In genomic region chr15:23647001-23647295, GRCh38 we compare ENCODE assay signal across 20 cellular contexts. TPM values are rescaled to one million over a fixed set of nuclear protein-coding genes. Genes with fewer than 3 reads are reported as not detected.
A peak's percentile ranks its signal among the peaks of the same experiment; 100 is the strongest.
DNase-seq lines count a peak whose midpoint lies in the region; ATAC-seq, FAIRE-seq and TF ChIP-seq lines count a peak whose summit lies in the region.
"Had no signal": no experiment of that assay in that cellular context is flagged by ENCODE, and none has a peak within 500 bp of the region (broad histone marks: within the 10 kb centered on the region; RNA-seq: fewer than 3 reads in every experiment).

No MANE protein-coding gene starts in this region.

- H3K9me3 Mint-ChIP-seq in nephron = peaks cover 2% of the 10 kb centered on the region
- H3K9me3 Mint-ChIP-seq: activated CD8-positive, alpha-beta T cell treated with anti-CD3 and anti-CD28 coated beads for 36 hours; CD8-positive, alpha-beta T cell; naive thymus-derived CD4-positive, alpha-beta T cell had no signal

- H3K56ac ChIP-seq in H1 (replicated peaks; ENCODE audit: insufficient read length, low read depth, low read length) = no peak overlapping the region

- H3K9ac ChIP-seq in SK-N-SH = no peak overlapping the region
- H3K9ac ChIP-seq in H1 (replicated peaks in 1 of 4; ENCODE audit: extremely low read depth in 1 of 4, low read depth in 3 of 4, low read length in 3 of 4) = no peak overlapping the region
- H3K9ac ChIP-seq in PC-3 (ENCODE audit: low read length) = no peak overlapping the region

- TF ChIP-seq EP300 in SK-N-SH (IDR thresholded peaks at IDR 0.05; ENCODE audit: borderline replicate concordance in 1 of 2, low read depth in 1 of 2, low read length in 1 of 2) (no peak), H1 (IDR thresholded peaks at IDR 0.05; ENCODE audit: borderline replicate concordance in 1 of 2, low read depth in 2 of 2, low read length in 2 of 2) (no peak), suprapubic skin (IDR thresholded peaks at IDR 0.05) (no peak)

- no peak overlapping the region for H2BK15ac ChIP-seq in H1 (ENCODE audit: low read length)

- H2BK20ac ChIP-seq in H1 (ENCODE audit: low read length) = no peak overlapping the region

- no peak for TF ChIP-seq POLR2A in H1 (IDR thresholded peaks at IDR 0.05; ENCODE audit: control extremely low read depth in 1 of 2, low read depth in 2 of 2, low read length in 2 of 2)
- no peak for TF ChIP-seq POLR2A in suprapubic skin (IDR thresholded peaks at IDR 0.05)

- H3K27ac Mint-ChIP-seq in nephron = no peak overlapping the region
- H3K27ac Mint-ChIP-seq: activated CD8-positive, alpha-beta T cell treated with anti-CD3 and anti-CD28 coated beads for 36 hours; CD8-positive, alpha-beta T cell; naive thymus-derived CD4-positive, alpha-beta T cell had no signal

- no peak overlapping the region for H2BK5ac ChIP-seq in H1 (ENCODE audit: low read depth, low read length)

- H3K14ac ChIP-seq in H1 (ENCODE audit: insufficient read length) = no peak overlapping the region

- WGBS in SK-N-SH (ENCODE audit: low lambda C conversion rate) = 31% methylated on average over 15 of the region's 17 CpGs
- WGBS in H1 (ENCODE audit: extremely low coverage in 1 of 2, insufficient coverage in 1 of 2, insufficient read length in 1 of 2, insufficient replicate concordance in 2 of 2, low coverage in 1 of 2, low lambda C conversion rate in 2 of 2, missing lambda C conversion rate in 1 of 2), 2 experiments = 38% methylated on average over 3 of the region's 17 CpGs; no CpG with 5 or more reads in 1 of the 2 experiments
- WGBS in suprapubic skin = 57% methylated on average over 16 of the region's 17 CpGs

- peak overlapping the region; percentile 79 to 81 (median 81) for H3K4me3 Mint-ChIP-seq in nephron
- H3K4me3 Mint-ChIP-seq: activated CD8-positive, alpha-beta T cell treated with anti-CD3 and anti-CD28 coated beads for 36 hours; CD8-positive, alpha-beta T cell had no signal

- no peak for FAIRE-seq in H1 (lab: Jason Lieb, UNC)

- H3K4me3 ChIP-seq in SK-N-SH (ENCODE audit: low read depth in 2 of 2, low read length in 1 of 2) (peak overlapping the region in 1 of 2 experiments; percentile 61; a peak in 3 of 4 replicates), H1 (ENCODE audit: extremely low read depth in 1 of 4, insufficient read depth in 2 of 4, low read depth in 3 of 4, low read length in 4 of 4) (peak overlapping the region; percentile 60 to 83 (median 68); a peak in 7 of 8 replicates), suprapubic skin (peak overlapping the region; percentile 35), PC-3 (ENCODE audit: low read length) (no peak overlapping the region)
- H3K4me3 ChIP-seq: HAP-1, right lobe of liver had no signal

- H3K9me3 ChIP-seq in SK-N-SH (no peaks in the 10 kb centered on the region), H1 (ENCODE audit: insufficient read depth in 2 of 2, low read depth in 1 of 2, low read length in 1 of 2) (peaks cover 0 to 50% of the 10 kb centered on the region in 2 experiments; a peak in 2 of 4 replicates), suprapubic skin (no peaks in the 10 kb centered on the region), PC-3 (ENCODE audit: low read length) (no peaks in the 10 kb centered on the region)
- H3K9me3 ChIP-seq: HAP-1, right lobe of liver had no signal

- H3K4ac ChIP-seq in H1 (replicated peaks; ENCODE audit: insufficient read length, low read depth, low read length) = no peak overlapping the region

- no peaks in the 10 kb centered on the region for H3K4me1 ChIP-seq in SK-N-SH (ENCODE audit: control insufficient read depth in 1 of 2, insufficient read depth in 2 of 2, low read depth in 1 of 2, low read length in 1 of 2)
- H3K4me1 ChIP-seq in H1 (replicated peaks in 1 of 4; ENCODE audit: control insufficient read depth in 3 of 4, insufficient read depth in 4 of 4, low read length in 3 of 4) = no peaks in the 10 kb centered on the region; a peak in 4 of 7 replicates
- H3K4me1 ChIP-seq in suprapubic skin = no peaks in the 10 kb centered on the region
- no peaks in the 10 kb centered on the region for H3K4me1 ChIP-seq in PC-3 (ENCODE audit: insufficient read depth, low read length)
- H3K4me1 ChIP-seq: HAP-1, Peyer's patch, right lobe of liver had no signal

- no peak overlapping the region for H2AFZ ChIP-seq in SK-N-SH (ENCODE audit: low read depth)
- no peak overlapping the region for H2AFZ ChIP-seq in H1 (ENCODE audit: low read length)
- H2AFZ ChIP-seq in PC-3 (ENCODE audit: low read length) = no peak overlapping the region

- peaks cover 4% of the 10 kb centered on the region; the same call in 1 of the 2 replicates for H3K23me2 ChIP-seq in H1 (ENCODE audit: low read depth, low read length)

- TF ChIP-seq CTCF in SK-N-SH (IDR thresholded peaks at IDR 0.05) (no peak), H1 (IDR thresholded peaks at IDR 0.05; ENCODE audit: control extremely low read depth in 1 of 3, insufficient read depth in 1 of 3, low read depth in 1 of 3, low read length in 3 of 3) (no peak), nephron (IDR thresholded peaks at IDR 0.05; ENCODE audit: unreplicated experiment in 3 of 3) (no peak), suprapubic skin (IDR thresholded peaks at IDR 0.05) (no peak), PC-3 (conservative IDR thresholded peaks at IDR 0.05; ENCODE audit: low read depth, low read length) (no peak)

- no peaks in the 10 kb centered on the region for H3K36me3 Mint-ChIP-seq in nephron (ENCODE audit: low read depth)
- H3K36me3 Mint-ChIP-seq: CD8-positive, alpha-beta T cell; naive thymus-derived CD4-positive, alpha-beta T cell had no signal

- H3K23ac ChIP-seq in H1 (ENCODE audit: insufficient read length) = no peak overlapping the region

- peak overlapping the region; percentile 79 for H3K4me2 ChIP-seq in SK-N-SH
- H3K4me2 ChIP-seq in H1 (ENCODE audit: insufficient read depth in 1 of 2, low read depth in 2 of 2, low read length in 2 of 2) = peak overlapping the region; percentile 71 to 89
- H3K4me2 ChIP-seq in PC-3 (ENCODE audit: low read length) = no peak overlapping the region

- H3F3A ChIP-seq in SK-N-SH (replicated peaks; ENCODE audit: insufficient read depth) (no peaks in the 10 kb centered on the region), PC-3 (ENCODE audit: low read length, unreplicated experiment) (no peaks in the 10 kb centered on the region)

- H3K36me3 ChIP-seq in SK-N-SH (replicated peaks in 1 of 2; ENCODE audit: control insufficient read depth in 1 of 2, insufficient read depth in 2 of 2, low read length in 1 of 2) (no peaks in the 10 kb centered on the region), H1 (ENCODE audit: control insufficient read depth in 2 of 4, insufficient read depth in 4 of 4, low read length in 3 of 4) (peaks cover 0 to 3% (median 0%) of the 10 kb centered on the region in 4 experiments; a peak in 1 of 8 replicates), suprapubic skin (no peaks in the 10 kb centered on the region), PC-3 (ENCODE audit: low read depth, low read length) (no peaks in the 10 kb centered on the region)
- H3K36me3 ChIP-seq: HAP-1, Peyer's patch, right lobe of liver had no signal

- H4K5ac ChIP-seq in H1 (ENCODE audit: insufficient read length, low read depth, low read length) = no peak overlapping the region

- H3K27me3 Mint-ChIP-seq in nephron (ENCODE audit: low read depth) = no peaks in the 10 kb centered on the region

- POLR2A ChIA-PET in SK-N-SH (lab: Yijun Ruan, JAX) (interaction anchor here (0.7 kb wide), 1 partner anchor 10 kb away, joined by 3 read pairs; no protein-coding TSS in a partner anchor), H1 (lab: Charles Lee; ENCODE audit: partially characterized antibody) (no interaction called here), PC-3 (lab: Charles Lee; ENCODE audit: unreplicated experiment) (no interaction called here)

- CTCF ChIA-PET in SK-N-SH (lab: Yijun Ruan, JAX) (interaction anchor here (1.0 kb wide), 1 partner anchor 18 kb away, joined by 4 read pairs; no protein-coding TSS in a partner anchor), H1 (lab: Charles Lee; ENCODE audit: partially characterized antibody) (interaction anchor here (0.8 to 6.9 kb wide), 3 partner anchors 211 to 235 kb away, joined by 3 to 41 read pairs (median 3); no protein-coding TSS in a partner anchor), PC-3 (lab: Charles Lee) (no interaction called here)

- no TSS peak for BruUV-seq in PC-3 (replicated peaks; lab: Mats Ljungman, UMichigan)

- H2BK12ac ChIP-seq in H1 (ENCODE audit: low read depth, low read length) = no peak overlapping the region

- TF ChIP-seq RAD21 in SK-N-SH (IDR thresholded peaks at IDR 0.05; ENCODE audit: low read length) = no peak
- TF ChIP-seq RAD21 in H1 (IDR thresholded peaks at IDR 0.05 in 1 of 2, conservative IDR thresholded peaks at IDR 0.05 in 1 of 2; ENCODE audit: low read depth in 2 of 2, low read length in 2 of 2) = no peak

- H3K79me2 ChIP-seq in SK-N-SH (ENCODE audit: insufficient read depth) (no peaks in the 10 kb centered on the region), H1 (ENCODE audit: control insufficient read depth in 1 of 2, insufficient read depth in 2 of 2, low read length in 2 of 2) (no peaks in the 10 kb centered on the region), PC-3 (ENCODE audit: low read length) (no peaks in the 10 kb centered on the region)

- H3K9me2 ChIP-seq in SK-N-SH = no peaks in the 10 kb centered on the region
- H3K9me2 ChIP-seq in PC-3 (replicated peaks; ENCODE audit: low read length) = no peaks in the 10 kb centered on the region

- H4K8ac ChIP-seq in H1 (ENCODE audit: extremely low read depth, insufficient read depth, low read length) = no peak overlapping the region

- H3K27ac ChIP-seq in SK-N-SH (ENCODE audit: low read depth in 2 of 2, low read length in 1 of 2) = no peak overlapping the region
- H3K27ac ChIP-seq in H1 (ENCODE audit: low read depth, low read length) = no peak overlapping the region
- H3K27ac ChIP-seq in suprapubic skin = no peak overlapping the region
- no peak overlapping the region for H3K27ac ChIP-seq in PC-3 (ENCODE audit: low read length)
- H3K27ac ChIP-seq: 22Rv1, Peyer's patch, right lobe of liver had no signal

- H4K91ac ChIP-seq in H1 (replicated peaks; ENCODE audit: insufficient read length, low read length) = no peak overlapping the region

- ATAC-seq in SK-N-SH treated with all-trans-retinoic acid at 6 μM for 48 hours = no peak
- no peak for ATAC-seq in PC-3
- no peak for ATAC-seq in HG02798 (IDR thresholded peaks at IDR 0.05; ENCODE audit: poor library complexity, unreplicated experiment)
- ATAC-seq: activated CD8-positive, alpha-beta T cell treated with anti-CD3 and anti-CD28 coated beads for 36 hours; CD8-positive, alpha-beta T cell; left colon; naive thymus-derived CD4-positive, alpha-beta T cell had no signal

- no peak overlapping the region for H2AK5ac ChIP-seq in H1 (ENCODE audit: low read depth, low read length)

- H3K27me3 ChIP-seq in SK-N-SH (ENCODE audit: insufficient read depth) = peaks cover 20% of the 10 kb centered on the region; the same call in 1 of the 2 replicates
- H3K27me3 ChIP-seq in H1 (replicated peaks in 1 of 4; ENCODE audit: control insufficient read depth in 3 of 4, extremely low read depth in 1 of 4, insufficient read depth in 3 of 4, low read length in 3 of 4) = peaks cover 4 to 22% (median 8%) of the 10 kb centered on the region in 4 experiments; a peak in 6 of 7 replicates
- H3K27me3 ChIP-seq in suprapubic skin = peaks cover 19% of the 10 kb centered on the region
- H3K27me3 ChIP-seq in PC-3 (ENCODE audit: low read length) = peaks cover 37% of the 10 kb centered on the region
- H3K27me3 ChIP-seq: Peyer's patch, right lobe of liver had no signal

- no peaks in the 10 kb centered on the region for H4K20me1 ChIP-seq in SK-N-SH (ENCODE audit: insufficient read depth)
- no peaks in the 10 kb centered on the region for H4K20me1 ChIP-seq in H1 (replicated peaks in 1 of 2; ENCODE audit: control insufficient read depth in 1 of 2, insufficient read depth in 2 of 2, low read length in 2 of 2)
- H4K20me1 ChIP-seq in PC-3 (ENCODE audit: low read length) = no peaks in the 10 kb centered on the region

- H3K18ac ChIP-seq in H1 (ENCODE audit: extremely low read depth, low read length) = no peak overlapping the region

- peaks cover 27% of the 10 kb centered on the region for H3K4me1 Mint-ChIP-seq in nephron
- H3K4me1 Mint-ChIP-seq: naive thymus-derived CD4-positive, alpha-beta T cell had no signal

- H2BK120ac ChIP-seq in H1 (replicated peaks; ENCODE audit: low read depth, low read length) = no peak overlapping the region

- DNase-seq in SK-N-SH = no peak
- DNase-seq in H1 (ENCODE audit: low read depth in 1 of 2, low spot score in 2 of 2) = peak in 1 of 2 experiments; percentile 44
- DNase-seq in suprapubic skin (ENCODE audit: low spot score in 2 of 2) = no peak
- DNase-seq in PC-3 = no peak
- DNase-seq in DMS153 (lab: John Stamatoyannopoulos, UW) = no peak
- DNase-seq: activated CD8-positive, alpha-beta T cell treated with anti-CD3 and anti-CD28 coated beads for 36 hours; CD8-positive, alpha-beta T cell; erythroblast; left colon; MV-4-11; naive thymus-derived CD4-positive, alpha-beta T cell; NCI-H774; Peyer's patch; right lobe of liver; stimulated activated CD4-positive, alpha-beta T cell treated with anti-CD3 and anti-CD28 coated beads, Interleukin-4, amount 100 ng/mL, for 24 hours had no signal

- no peaks in the 10 kb centered on the region for H3K79me1 ChIP-seq in H1 (ENCODE audit: low read depth, low read length)

- intact Hi-C loops in PC-3 (cut with micrococcal nuclease) = loop anchor here (5.0 kb wide), 1 partner anchor 210 kb away; no protein-coding TSS in a partner anchor

RNA-seq across cellular contexts. Expression of gene MAGEL2, which starts 0.7 kb away (rescaled TPM):
- 0.03 TPM in 2 replicates for polyA plus RNA-seq in SK-N-SH (2012; rRNA removed)
- polyA plus RNA-seq in SK-N-SH (2012; cell fraction: cytosol; rRNA removed) = 0.01 TPM in 2 replicates
- 0.05 and 0.07 TPM in 2 replicates for polyA plus RNA-seq in SK-N-SH (2012; cell fraction: nucleus; rRNA removed)
- 4.5 TPM in 2 replicates for total RNA-seq in H1 (2021; fragmentation: NEBNext Ultra II Directional; extraction: Animal tissue kit (Norgen Biotek cat#: 25700))
- polyA plus RNA-seq in H1 (2011; rRNA removed) = 0.63 and 1.1 TPM in 2 replicates
- polyA plus RNA-seq in H1 (2011; cell fraction: cytosol; rRNA removed) = 0.54 TPM
- 1.2 TPM for polyA plus RNA-seq in H1 (2011; cell fraction: nucleus; rRNA removed)
- 1.5 to 1.7 TPM (median 1.5 TPM) in 4 replicates for polyA plus RNA-seq in H1 (2012, experiment 1 of 2)
- polyA plus RNA-seq in H1 (2012, experiment 2 of 2) = 2.0 TPM
- 4.0 TPM for polyA plus RNA-seq in H1 (2013, experiment 1 of 2)
- 3.4 TPM for polyA plus RNA-seq in H1 (2013, experiment 2 of 2)
- 0.27 and 0.41 TPM in 2 replicates for polyA minus RNA-seq in H1 (2011; rRNA and poly(A)+ RNA removed)
- 2.1 TPM for polyA minus RNA-seq in H1 (2011; cell fraction: cytosol; rRNA and poly(A)+ RNA removed)
- 0.80 TPM for polyA minus RNA-seq in H1 (2011; cell fraction: nucleus; rRNA and poly(A)+ RNA removed)
- total RNA-seq in suprapubic skin = not detected
- not detected in 2 replicates for total RNA-seq in PC-3 (2014; rRNA removed)
- total RNA-seq: activated CD8-positive, alpha-beta T cell treated with anti-CD3 and anti-CD28 coated beads for 36 hours; CD8-positive, alpha-beta T cell; naive thymus-derived CD4-positive, alpha-beta T cell had no signal
- polyA plus RNA-seq: naive thymus-derived CD4-positive, alpha-beta T cell had no signal

RNA-seq across cellular contexts. Expression of gene NDN, which starts 40.2 kb away (rescaled TPM):
- polyA plus RNA-seq in SK-N-SH (2012; rRNA removed) (23.3 and 31.6 TPM in 2 replicates), H1 (2011; rRNA removed) (39.3 and 40.9 TPM in 2 replicates)
- polyA plus RNA-seq in SK-N-SH (2012; cell fraction: cytosol; rRNA removed) = 20.0 and 24.7 TPM in 2 replicates
- 15.4 and 18.2 TPM in 2 replicates for polyA plus RNA-seq in SK-N-SH (2012; cell fraction: nucleus; rRNA removed)
- total RNA-seq in H1 (2021; fragmentation: NEBNext Ultra II Directional; extraction: Animal tissue kit (Norgen Biotek cat#: 25700)) = 27.4 and 29.4 TPM in 2 replicates
- 42.3 TPM for polyA plus RNA-seq in H1 (2011; cell fraction: cytosol; rRNA removed)
- 23.0 TPM for polyA plus RNA-seq in H1 (2011; cell fraction: nucleus; rRNA removed)
- 28.4 to 29.7 TPM (median 29.0 TPM) in 4 replicates for polyA plus RNA-seq in H1 (2012, experiment 1 of 2)
- 39.3 TPM for polyA plus RNA-seq in H1 (2012, experiment 2 of 2)
- polyA plus RNA-seq in H1 (2013, experiment 1 of 2) = 29.3 TPM
- 32.5 TPM for polyA plus RNA-seq in H1 (2013, experiment 2 of 2)
- 6.1 and 8.6 TPM in 2 replicates for polyA minus RNA-seq in H1 (2011; rRNA and poly(A)+ RNA removed)
- polyA minus RNA-seq in H1 (2011; cell fraction: cytosol; rRNA and poly(A)+ RNA removed) = 13.2 TPM
- polyA minus RNA-seq in H1 (2011; cell fraction: nucleus; rRNA and poly(A)+ RNA removed) = 8.3 TPM
- total RNA-seq in suprapubic skin (10 to 100 TPM in 1 of 4 donors, 1 to 10 TPM in 3; 8.2 to 14.8 (median 8.9) TPM), PC-3 (2014; rRNA removed) (not detected in 2 replicates)
- total RNA-seq: CD8-positive, alpha-beta T cell had no signal
